In the genomic region with DNA sequence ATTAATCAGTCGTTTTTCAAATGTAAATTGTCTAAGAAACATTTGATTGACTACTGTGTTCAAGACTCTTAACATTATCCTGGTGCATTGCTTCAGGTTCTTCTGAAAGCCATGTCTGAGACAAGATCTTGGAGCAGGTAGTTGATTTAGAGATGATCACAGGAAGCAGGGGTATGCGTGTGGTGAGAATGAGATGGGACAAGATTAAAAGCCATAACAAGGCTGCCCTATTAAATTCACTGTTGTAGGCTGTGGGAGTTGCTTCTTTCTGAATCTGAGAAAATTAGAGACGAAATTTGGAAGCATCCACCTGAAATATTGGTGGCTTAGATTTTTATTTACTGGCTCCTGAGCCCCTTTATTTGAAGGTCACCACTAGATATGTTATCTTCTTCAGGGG, we compare ENCODE assay signal across 24 cellular contexts.
"Had no signal": no experiment of that assay in that cellular context is flagged by ENCODE, and none has a peak within 500 bp of the region (broad histone marks: within the 10 kb centered on the region; RNA-seq: fewer than 3 reads in every experiment).

No MANE protein-coding gene starts in this region.

- H3K4me3 Mint-ChIP-seq: dendritic cell treated with granulocyte-macrophage colony-stimulating factor and Interleukin-4, amounts not matched to agents 40 ng/mL and 50 ng/mL, for 4 days; endodermal cell had no signal

- ATAC-seq: esophagus mucosa, foreskin keratinocyte, gastrocnemius medialis, gastroesophageal sphincter, heart left ventricle, heart right ventricle had no signal

- H3K9me3 Mint-ChIP-seq: dendritic cell treated with granulocyte-macrophage colony-stimulating factor and Interleukin-4, amounts not matched to agents 40 ng/mL and 50 ng/mL, for 4 days; endodermal cell had no signal

- H3K27ac Mint-ChIP-seq: dendritic cell treated with granulocyte-macrophage colony-stimulating factor and Interleukin-4, amounts not matched to agents 40 ng/mL and 50 ng/mL, for 4 days; endodermal cell had no signal

- H3K27me3 Mint-ChIP-seq: dendritic cell treated with granulocyte-macrophage colony-stimulating factor and Interleukin-4, amounts not matched to agents 40 ng/mL and 50 ng/mL, for 4 days had no signal

- H3K36me3 ChIP-seq: colonic mucosa, esophagus muscularis mucosa, esophagus squamous epithelium, gastrocnemius medialis, gastroesophageal sphincter, heart left ventricle, heart right ventricle had no signal

- H3K27ac ChIP-seq: colonic mucosa, coronary artery, dorsolateral prefrontal cortex, epithelial cell of prostate, esophagus muscularis mucosa, esophagus squamous epithelium, foreskin keratinocyte, gastrocnemius medialis, gastroesophageal sphincter, heart left ventricle, heart right ventricle had no signal

- H3K9me3 ChIP-seq: colonic mucosa, esophagus muscularis mucosa, esophagus squamous epithelium, gastrocnemius medialis, gastroesophageal sphincter, heart left ventricle, heart right ventricle had no signal

- H3K4me3 ChIP-seq: colonic mucosa, coronary artery, dorsolateral prefrontal cortex, esophagus muscularis mucosa, esophagus squamous epithelium, gastrocnemius medialis, gastroesophageal sphincter, heart left ventricle, heart right ventricle had no signal

- H3K27me3 ChIP-seq: colonic mucosa, dorsolateral prefrontal cortex, esophagus muscularis mucosa, esophagus squamous epithelium, foreskin keratinocyte, gastrocnemius medialis, gastroesophageal sphincter, heart left ventricle, heart right ventricle had no signal

- H3K4me1 ChIP-seq: colonic mucosa, esophagus muscularis mucosa, esophagus squamous epithelium, gastrocnemius medialis, gastroesophageal sphincter, heart left ventricle, heart right ventricle had no signal

- DNase-seq: colonic mucosa; cortex of kidney; dermis blood vessel endothelial cell; dorsolateral prefrontal cortex; effector CD4-positive, alpha-beta T cell; effector CD8-positive, alpha-beta T cell; effector memory CD4-positive, alpha-beta T cell; endodermal cell; erythroblast; esophagus squamous epithelium; foreskin fibroblast; foreskin melanocyte; gastrocnemius medialis; glutamatergic neuron; head of caudate nucleus; heart left ventricle; heart right ventricle had no signal
